ENCODE assay signal across 1 cellular context in the genomic region with DNA sequence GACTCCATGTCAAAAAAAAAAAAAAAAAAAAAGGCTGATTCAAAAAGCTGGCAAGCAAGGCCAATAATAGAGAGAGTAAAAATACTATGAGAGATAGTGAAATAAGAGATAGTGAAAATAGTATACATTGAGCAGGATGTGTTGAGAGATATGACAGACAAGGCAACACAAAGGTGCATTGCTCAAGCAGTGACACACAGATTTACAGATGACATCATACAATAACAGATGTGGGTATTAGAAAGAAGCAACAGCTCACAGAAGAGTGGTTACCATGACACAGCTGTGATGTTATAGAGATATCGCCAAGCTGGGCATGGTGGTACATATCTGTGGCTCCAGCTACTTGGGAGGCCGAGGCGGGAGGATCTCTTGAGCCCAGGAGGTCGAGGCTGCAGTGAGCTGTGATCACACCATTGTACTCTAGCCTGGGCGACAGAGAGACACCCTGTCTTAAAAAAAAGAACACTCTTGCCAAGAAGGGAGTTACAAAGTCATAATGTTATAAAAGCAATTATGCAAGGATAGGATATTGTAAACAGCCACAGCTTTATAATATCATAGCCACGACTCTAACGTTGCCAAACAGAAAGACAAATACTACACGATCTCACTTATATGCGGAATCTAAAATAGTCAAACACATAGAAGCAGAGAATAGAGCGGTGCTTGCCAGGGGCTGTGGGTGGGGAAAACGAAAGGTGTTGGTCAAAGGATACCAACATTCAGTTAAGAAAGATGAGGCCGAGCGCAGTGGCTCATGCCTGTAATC.
A peak's percentile ranks its signal among the peaks of the same experiment; 100 is the strongest.
TF ChIP-seq lines count a peak whose summit lies in the region.

No MANE protein-coding gene starts in this region.

TF ChIP-seq in HEK293, 187 proteins besides CTCF, POLR2A, EP300 and RAD21 (continued from another document):
- TF ChIP-seq, protein P1, sequence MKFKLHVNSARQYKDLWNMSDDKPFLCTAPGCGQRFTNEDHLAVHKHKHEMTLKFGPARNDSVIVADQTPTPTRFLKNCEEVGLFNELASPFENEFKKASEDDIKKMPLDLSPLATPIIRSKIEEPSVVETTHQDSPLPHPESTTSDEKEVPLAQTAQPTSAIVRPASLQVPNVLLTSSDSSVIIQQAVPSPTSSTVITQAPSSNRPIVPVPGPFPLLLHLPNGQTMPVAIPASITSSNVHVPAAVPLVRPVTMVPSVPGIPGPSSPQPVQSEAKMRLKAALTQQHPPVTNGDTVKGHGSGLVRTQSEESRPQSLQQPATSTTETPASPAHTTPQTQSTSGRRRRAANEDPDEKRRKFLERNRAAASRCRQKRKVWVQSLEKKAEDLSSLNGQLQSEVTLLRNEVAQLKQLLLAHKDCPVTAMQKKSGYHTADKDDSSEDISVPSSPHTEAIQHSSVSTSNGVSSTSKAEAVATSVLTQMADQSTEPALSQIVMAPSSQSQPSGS (tag by site-specific recombination; IDR thresholded peaks at IDR 0.05; ENCODE audit: low read depth): peak; percentile 90
TF ChIP-seq in HEK293: peak in this region for 5.
